15 cellular contexts compared by ENCODE assay signal in the genomic region with DNA sequence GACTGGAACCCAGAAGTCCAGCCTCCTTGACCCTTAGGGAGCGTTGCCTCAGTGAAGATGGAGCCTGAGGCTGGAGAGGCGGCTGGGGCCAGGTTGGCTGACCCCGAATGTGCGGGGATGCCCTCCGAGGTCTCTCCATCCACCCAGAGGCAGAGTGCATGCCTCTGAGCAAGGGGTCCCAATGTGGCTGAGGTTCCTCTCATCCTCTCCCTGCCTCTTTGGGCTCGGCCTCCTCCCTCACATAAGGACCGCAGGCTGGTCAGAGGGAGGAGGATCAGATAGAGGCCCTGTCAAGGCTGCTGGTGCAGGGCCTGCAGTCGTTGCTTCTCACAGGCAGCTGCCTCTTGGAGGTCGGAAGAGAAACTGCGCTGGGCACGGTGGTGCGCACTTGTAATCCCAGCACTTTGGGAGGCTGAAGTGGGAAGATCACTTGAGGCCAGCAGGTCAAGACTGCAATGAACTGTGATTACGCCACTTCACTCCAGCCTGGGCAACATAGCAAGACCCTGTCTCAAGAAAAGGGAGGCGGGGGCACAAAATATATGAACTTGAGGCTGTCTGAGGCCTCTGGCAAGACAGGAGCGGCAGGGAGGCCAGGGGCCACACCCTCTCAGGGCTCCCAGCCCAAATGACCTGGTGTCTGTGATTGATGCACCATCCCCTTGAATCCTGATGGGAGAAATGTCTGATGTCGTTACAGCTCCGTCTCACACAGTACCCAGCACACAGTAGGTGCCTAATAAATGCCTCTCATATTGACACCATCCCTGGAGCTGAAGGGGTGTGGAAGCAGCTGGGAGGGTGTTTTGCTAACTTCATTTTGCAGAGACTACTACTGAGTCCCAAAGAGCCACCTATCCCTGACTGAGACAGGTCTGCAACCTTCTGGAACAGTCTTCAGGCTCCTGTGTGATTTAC.
A peak's percentile ranks its signal among the peaks of the same experiment; 100 is the strongest.
DNase-seq lines count a peak whose midpoint lies in the region; ATAC-seq and TF ChIP-seq lines count a peak whose summit lies in the region.
"Had no signal": no experiment of that assay in that cellular context is flagged by ENCODE, and none has a peak within 500 bp of the region (broad histone marks: within the 10 kb centered on the region; RNA-seq: fewer than 3 reads in every experiment).

No MANE protein-coding gene starts in this region.

- H3K27ac Mint-ChIP-seq in activated T-cell treated with anti-CD3 and anti-CD28 coated beads, Interleukin-2, amount 50 U/mL, for 24 hours: no peak overlapping the region
- H3K27ac Mint-ChIP-seq: activated naive CD8-positive, alpha-beta T cell had no signal

- H3K9ac ChIP-seq in colonic mucosa (ENCODE audit: low read depth in 2 of 2, low read length in 2 of 2): no peak overlapping the region

- H3K4me3 ChIP-seq in colonic mucosa: no peak overlapping the region
- H3K4me3 ChIP-seq in lower lobe of right lung: no peak overlapping the region
- H3K4me3 ChIP-seq in suprapubic skin: no peak overlapping the region
- H3K4me3 ChIP-seq: A549, PC-9, thyroid gland had no signal

- ATAC-seq in lower lobe of right lung: no peak

- H3K27me3 Mint-ChIP-seq in activated T-cell treated with anti-CD3 and anti-CD28 coated beads, Interleukin-2, amount 50 U/mL, for 24 hours: no peaks in the 10 kb centered on the region
- H3K27me3 Mint-ChIP-seq: activated naive CD8-positive, alpha-beta T cell had no signal

- H3K4me1 ChIP-seq in colonic mucosa (no peaks in the 10 kb centered on the region), lower lobe of right lung (peaks cover 34% of the 10 kb centered on the region), suprapubic skin (peaks cover 72% of the 10 kb centered on the region)

- WGBS in suprapubic skin: 95% methylated on average over 13 of the region's 17 CpGs

- H3K36me3 Mint-ChIP-seq in activated T-cell treated with anti-CD3 and anti-CD28 coated beads, Interleukin-2, amount 50 U/mL, for 24 hours (ENCODE audit: low read depth): no peaks in the 10 kb centered on the region
- H3K36me3 Mint-ChIP-seq: activated naive CD8-positive, alpha-beta T cell; CD8-positive, alpha-beta memory T cell had no signal

- H3K9me3 Mint-ChIP-seq in activated T-cell treated with anti-CD3 and anti-CD28 coated beads, Interleukin-2, amount 50 U/mL, for 24 hours: no peaks in the 10 kb centered on the region
- H3K9me3 Mint-ChIP-seq: CD8-positive, alpha-beta memory T cell; nephron had no signal

- TF ChIP-seq POLR2A in suprapubic skin (IDR thresholded peaks at IDR 0.05): no peak

- H3K27me3 ChIP-seq in colonic mucosa (no peaks in the 10 kb centered on the region), lower lobe of right lung (ENCODE audit: low read depth) (no peaks in the 10 kb centered on the region), suprapubic skin (no peaks in the 10 kb centered on the region)
- H3K27me3 ChIP-seq: thyroid gland had no signal

- intact Hi-C loops in colonic mucosa (cut with DNase I) (loop anchor here (5.0 kb wide), 1 partner anchor 76 kb away; no protein-coding TSS in a partner anchor), lower lobe of right lung (cut with DNase I) (no loop called here)

- no peaks in the 10 kb centered on the region for H3K4me1 Mint-ChIP-seq in activated T-cell treated with anti-CD3 and anti-CD28 coated beads, Interleukin-2, amount 50 U/mL, for 24 hours (ENCODE audit: low read depth)
- H3K4me1 Mint-ChIP-seq: CD8-positive, alpha-beta memory T cell had no signal

- H3K9me3 ChIP-seq in colonic mucosa (no peaks in the 10 kb centered on the region), lower lobe of right lung (no peaks in the 10 kb centered on the region), suprapubic skin (no peaks in the 10 kb centered on the region)
- H3K9me3 ChIP-seq: A549, thyroid gland had no signal

- DNase-seq in activated T-cell treated with anti-CD3 and anti-CD28 coated beads, Interleukin-2, amount 50 U/mL, for 1 hour: peak; percentile 13
- no peak for DNase-seq in activated T-cell treated with anti-CD3 and anti-CD28 coated beads, Interleukin-2, amount 50 U/mL, for 48 hours
- peak; percentile 15 for DNase-seq in colonic mucosa
- DNase-seq in lower lobe of right lung: peak; percentile 34
- peak; percentile 46 to 66 for DNase-seq in suprapubic skin (ENCODE audit: low spot score in 2 of 2)
- DNase-seq in NCI-H526 (lab: John Stamatoyannopoulos, UW): no peak
- no peak for DNase-seq in NCI-H187 treated with DMSO at 0.1 percent for 48 hours (lab: John Stamatoyannopoulos, UW)
- DNase-seq in activated T-cell treated with anti-CD3 and anti-CD28 coated beads, Interleukin-2, amount 50 U/mL, for 24 hours: no peak
- DNase-seq: NCI-H526 treated with DMSO at 0.1 percent for 48 hours, PC-9 had no signal

- TF ChIP-seq CTCF in colonic mucosa (IDR thresholded peaks at IDR 0.05): no peak
- TF ChIP-seq CTCF in lower lobe of right lung (IDR thresholded peaks at IDR 0.05): no peak
- TF ChIP-seq CTCF in suprapubic skin (IDR thresholded peaks at IDR 0.05): no peak

- H3K27ac ChIP-seq in colonic mucosa: no peak overlapping the region
- H3K27ac ChIP-seq in lower lobe of right lung: no peak overlapping the region
- H3K27ac ChIP-seq in suprapubic skin: no peak overlapping the region
- H3K27ac ChIP-seq: PC-9, thyroid gland had no signal

- no peak overlapping the region for H3K4me3 Mint-ChIP-seq in activated T-cell treated with anti-CD3 and anti-CD28 coated beads, Interleukin-2, amount 50 U/mL, for 24 hours
- H3K4me3 Mint-ChIP-seq: activated naive CD8-positive, alpha-beta T cell; CD8-positive, alpha-beta memory T cell had no signal

- no peak for TF ChIP-seq EP300 in suprapubic skin (IDR thresholded peaks at IDR 0.05)

- H3K36me3 ChIP-seq in colonic mucosa: no peaks in the 10 kb centered on the region
- H3K36me3 ChIP-seq in lower lobe of right lung: no peaks in the 10 kb centered on the region
- no peaks in the 10 kb centered on the region for H3K36me3 ChIP-seq in suprapubic skin
- H3K36me3 ChIP-seq: thyroid gland had no signal

Comparison
In these comparisons a context has a peak if more than half of its experiments do, and no peak if none do; other contexts are left out.
1. DNase-seq: peak in activated T-cell treated with anti-CD3 and anti-CD28 coated beads, Interleukin-2, amount 50 U/mL, for 1 hour (single experiment), colonic mucosa (single experiment), lower lobe of right lung (single experiment) and suprapubic skin (2 of 2); none in activated T-cell treated with anti-CD3 and anti-CD28 coated beads, Interleukin-2, amount 50 U/mL, for 48 hours (0 of 2), NCI-H526 (0 of 2), NCI-H187 treated with DMSO at 0.1 percent for 48 hours (single experiment) and activated T-cell treated with anti-CD3 and anti-CD28 coated beads, Interleukin-2, amount 50 U/mL, for 24 hours (single experiment).